In the genomic region with DNA sequence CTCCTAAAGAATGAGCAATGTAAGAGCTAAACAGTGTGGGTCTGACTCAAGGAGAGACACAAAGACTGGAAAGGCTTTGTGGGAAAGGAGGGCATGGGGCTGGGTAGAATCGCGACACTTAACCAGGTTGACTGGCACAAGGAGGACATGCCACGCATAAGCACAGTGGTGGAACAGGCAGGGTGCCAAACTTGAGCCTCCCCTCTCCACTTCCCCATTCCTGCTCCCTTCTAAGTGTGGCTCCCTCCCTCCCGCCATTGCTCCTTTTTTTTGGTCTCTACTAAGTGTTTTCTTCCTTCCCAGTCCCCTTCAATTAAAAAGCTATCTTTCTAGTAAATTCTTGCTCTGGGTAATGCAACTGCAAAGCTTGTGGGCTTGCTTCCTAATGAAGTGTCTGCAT, we compare ENCODE assay signal across 11 cellular contexts. TPM values are rescaled to one million over a fixed set of nuclear protein-coding genes. Genes with fewer than 3 reads are reported as not detected.
A peak's percentile ranks its signal among the peaks of the same experiment; 100 is the strongest.
DNase-seq lines count a peak whose midpoint lies in the region; ATAC-seq and TF ChIP-seq lines count a peak whose summit lies in the region.
"Had no signal": no experiment of that assay in that cellular context is flagged by ENCODE, and none has a peak within 500 bp of the region (broad histone marks: within the 10 kb centered on the region; RNA-seq: fewer than 3 reads in every experiment).

No MANE protein-coding gene starts in this region.

- TF ChIP-seq POLR2A in Peyer's patch (IDR thresholded peaks at IDR 0.05) (no peak), GM18505 (IDR thresholded peaks at IDR 0.05; ENCODE audit: borderline replicate concordance, extremely low read depth, insufficient read depth, insufficient read length) (no peak)

- H3K4me1 ChIP-seq in CD4-positive, alpha-beta memory T cell (ENCODE audit: insufficient read depth, low read length), result no peaks in the 10 kb centered on the region
- peaks cover 0 to 21% (median 2%) of the 10 kb centered on the region in 4 donors for H3K4me1 ChIP-seq in Peyer's patch

- no peaks in the 10 kb centered on the region for H3K27me3 Mint-ChIP-seq in CD4-positive, alpha-beta memory T cell

- CTCF ChIA-PET in CD4-positive, alpha-beta memory T cell (lab: Charles Lee; ENCODE audit: partially characterized antibody), result no interaction called here

- H3K4me3 ChIP-seq in CD4-positive, alpha-beta memory T cell (ENCODE audit: low read length in 2 of 2), result no peak overlapping the region
- H3K4me3 ChIP-seq in Peyer's patch, result no peak overlapping the region

- ATAC-seq in Right ventricle myocardium superior (ENCODE audit: poor library complexity) (no peak), HG03139 (IDR thresholded peaks at IDR 0.05; ENCODE audit: unreplicated experiment) (no peak), GM18505 (IDR thresholded peaks at IDR 0.05; ENCODE audit: unreplicated experiment) (no peak)
- ATAC-seq: stimulated activated effector memory CD8-positive, alpha-beta T cell treated with anti-CD3 and anti-CD28 coated beads, Interleukin-12 subunit alpha, Interleukin-12 subunit beta, amount 100 ng/mL, for 72 hours had no signal

- H3K36me3 Mint-ChIP-seq in CD4-positive, alpha-beta memory T cell, result peaks cover 40 to 49% of the 10 kb centered on the region in 2 donors

- H3K27me3 ChIP-seq in CD4-positive, alpha-beta memory T cell (ENCODE audit: insufficient read depth, low read length), result no peaks in the 10 kb centered on the region
- no peaks in the 10 kb centered on the region for H3K27me3 ChIP-seq in Peyer's patch

- H3K4me3 Mint-ChIP-seq in CD4-positive, alpha-beta memory T cell, result no peak overlapping the region
- H3K4me3 Mint-ChIP-seq: stimulated activated effector memory CD8-positive, alpha-beta T cell treated with anti-CD3 and anti-CD28 coated beads, Interleukin-12 subunit alpha, Interleukin-12 subunit beta, amount 100 ng/mL, for 72 hours; T-helper 1 cell treated with Interleukin-12 subunit alpha and Interleukin-12 subunit beta and Interleukin-4 antibody, amounts not matched to agents 30 μg/mL and 1 μg/mL, for 36 hours had no signal

- POLR2A ChIA-PET in CD4-positive, alpha-beta memory T cell (lab: Charles Lee; ENCODE audit: partially characterized antibody), result no interaction called here

- no peaks in the 10 kb centered on the region for H3K9me3 ChIP-seq in CD4-positive, alpha-beta memory T cell (ENCODE audit: control insufficient read depth in 1 of 2, low read length in 2 of 2)
- no peaks in the 10 kb centered on the region for H3K9me3 ChIP-seq in Peyer's patch

- no peak overlapping the region for H3K27ac ChIP-seq in CD4-positive, alpha-beta memory T cell (ENCODE audit: low read depth, low read length)
- H3K27ac ChIP-seq in Peyer's patch, result peak overlapping the region in 3 of 4 donors; percentile 10 to 71 (median 11)

- no peak for TF ChIP-seq CTCF in Peyer's patch (IDR thresholded peaks at IDR 0.05)

- peak overlapping the region in 4 of 7 donors; percentile 11 to 61 (median 34) for H3K27ac Mint-ChIP-seq in CD4-positive, alpha-beta memory T cell
- H3K27ac Mint-ChIP-seq: T-helper 1 cell treated with Interleukin-12 subunit alpha and Interleukin-12 subunit beta and Interleukin-4 antibody, amounts not matched to agents 30 μg/mL and 1 μg/mL, for 36 hours had no signal

- H3K9me3 Mint-ChIP-seq in CD4-positive, alpha-beta memory T cell, result peaks cover 0 to 3% (median 0%) of the 10 kb centered on the region in 8 donors
- H3K9me3 Mint-ChIP-seq: stimulated activated effector memory CD8-positive, alpha-beta T cell treated with anti-CD3 and anti-CD28 coated beads, Interleukin-12 subunit alpha, Interleukin-12 subunit beta, amount 100 ng/mL, for 72 hours; T-helper 1 cell treated with Interleukin-12 subunit alpha and Interleukin-12 subunit beta and Interleukin-4 antibody, amounts not matched to agents 30 μg/mL and 1 μg/mL, for 36 hours had no signal

- H3K4me1 Mint-ChIP-seq in CD4-positive, alpha-beta memory T cell, result no peaks in the 10 kb centered on the region

- intact Hi-C loops in CD4-positive, alpha-beta memory T cell (cut with micrococcal nuclease), result no loop called here
- intact Hi-C loops in Right ventricle myocardium superior (cut with DNase I), result loop anchor here (5.0 kb wide), 1 partner anchor 66 kb away; no protein-coding TSS in a partner anchor
- intact Hi-C loops in posterior vena cava (cut with DNase I), result loop anchor here in 1 of 2 donors (10.0 kb wide), 1 partner anchor 198 kb away; no protein-coding TSS in a partner anchor

- no peaks in the 10 kb centered on the region for H3K36me3 ChIP-seq in CD4-positive, alpha-beta memory T cell (ENCODE audit: insufficient read depth, low read length)
- H3K36me3 ChIP-seq in Peyer's patch, result no peaks in the 10 kb centered on the region

- DNase-seq in CD4-positive, alpha-beta memory T cell, result no peak
- DNase-seq in Peyer's patch (peak in 1 of 3 donors; percentile 55), Right ventricle myocardium superior (peak; percentile 82), posterior vena cava (ENCODE audit: low spot score) (peak; percentile 89), EL (no peak)
- no peak for DNase-seq in stimulated activated CD4-positive, alpha-beta T cell treated with anti-CD3 and anti-CD28 coated beads, Interleukin-15, amount 100 ng/mL, for 24 hours
- DNase-seq: NCI-H526 treated with DMSO at 0.1 percent for 48 hours had no signal

RNA-seq across cellular contexts. Expression of a gene that starts 40.3 kb away (rescaled TPM):
- total RNA-seq in CD4-positive, alpha-beta memory T cell, result 100 to 1,000 TPM; 456 to 464 TPM
- polyA plus RNA-seq in CD4-positive, alpha-beta memory T cell, result 100 to 1,000 TPM; 271 to 523 TPM
- 100 to 1,000 TPM in 3 of 4 donors, 10 to 100 TPM in 1; 90.4 to 227 (median 148) TPM for total RNA-seq in Peyer's patch
- 45.0 TPM for total RNA-seq in Right ventricle myocardium superior
- total RNA-seq in posterior vena cava, result 100 to 1,000 TPM; 123 to 148 TPM

Comparison
In these comparisons a context has a peak if more than half of its experiments do, and no peak if none do; other contexts are left out.
1. DNase-seq: peak in Right ventricle myocardium superior (single experiment) and posterior vena cava (single experiment); none in CD4-positive, alpha-beta memory T cell (0 of 5), stimulated activated CD4-positive, alpha-beta T cell treated with anti-CD3 and anti-CD28 coated beads, Interleukin-15, amount 100 ng/mL, for 24 hours (single experiment) and EL (single experiment).